In the genomic region with DNA sequence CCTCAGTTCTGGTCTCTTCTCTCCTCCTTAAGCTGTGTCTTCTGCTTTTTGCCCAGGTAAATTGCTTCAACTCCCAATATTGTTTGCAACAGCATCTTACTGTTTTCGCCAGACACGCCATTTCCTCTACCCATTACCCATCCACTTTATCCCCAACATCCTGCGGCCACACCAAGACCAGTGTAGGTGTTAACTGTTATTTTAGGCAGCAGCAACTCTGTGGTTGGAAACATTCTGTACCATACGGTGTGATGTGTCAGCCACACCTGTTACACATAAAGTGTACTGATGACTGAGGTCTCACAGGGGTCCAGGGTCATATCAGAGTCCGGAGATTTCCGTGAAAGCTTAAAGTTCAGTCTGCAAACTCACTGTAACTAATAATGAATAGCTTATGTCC, we compare ENCODE assay signal across 13 cellular contexts. TPM values are rescaled to one million over a fixed set of nuclear protein-coding genes. Genes with fewer than 3 reads are reported as not detected.
DNase-seq lines count a peak whose midpoint lies in the region; ATAC-seq and TF ChIP-seq lines count a peak whose summit lies in the region.
"Had no signal": no experiment of that assay in that cellular context is flagged by ENCODE, and none has a peak within 500 bp of the region (broad histone marks: within the 10 kb centered on the region; RNA-seq: fewer than 3 reads in every experiment).

No MANE protein-coding gene starts in this region.

- in situ Hi-C loops in brain microvascular endothelial cell (cut with HindIII; ENCODE audit: low pct_ligation_motif_present, low sequenced_read_pairs) = no loop called here

- TF ChIP-seq CTCF in brain microvascular endothelial cell (IDR thresholded peaks at IDR 0.05; ENCODE audit: low read depth, low read length, missing control alignments) = no peak

- H3K4me3 Mint-ChIP-seq in activated naive CD4-positive, alpha-beta T cell treated with anti-CD3 and anti-CD28 coated beads, Interleukin-2, amount 10 ng/mL, durations not matched to agents 7 days and 5 days = no peak overlapping the region
- H3K4me3 Mint-ChIP-seq in T-cell (no peak overlapping the region), immature natural killer cell (peak overlapping the region; percentile 49 to 85 (median 77))
- H3K4me3 Mint-ChIP-seq in stimulated activated naive CD8-positive, alpha-beta T cell treated with anti-CD3 and anti-CD28 coated beads, Interleukin-15, Interleukin-2, amounts not matched to agents 100 ng/mL and 50 ng/mL, for 24 hours = peak overlapping the region; percentile 56

- H3K27ac Mint-ChIP-seq in activated naive CD4-positive, alpha-beta T cell treated with anti-CD3 and anti-CD28 coated beads, Interleukin-2, amount 10 ng/mL, durations not matched to agents 7 days and 5 days = no peak overlapping the region
- H3K27ac Mint-ChIP-seq in T-cell = no peak overlapping the region
- H3K27ac Mint-ChIP-seq in immature natural killer cell = peak overlapping the region; percentile 88 to 95 (median 92)
- peak overlapping the region; percentile 81 for H3K27ac Mint-ChIP-seq in stimulated activated naive CD8-positive, alpha-beta T cell treated with anti-CD3 and anti-CD28 coated beads, Interleukin-15, Interleukin-2, amounts not matched to agents 100 ng/mL and 50 ng/mL, for 24 hours

- peaks cover 10% of the 10 kb centered on the region for H3K4me1 Mint-ChIP-seq in activated naive CD4-positive, alpha-beta T cell treated with anti-CD3 and anti-CD28 coated beads, Interleukin-2, amount 10 ng/mL, durations not matched to agents 7 days and 5 days
- H3K4me1 Mint-ChIP-seq in T-cell = peaks cover 8 to 13% (median 11%) of the 10 kb centered on the region in 3 donors
- peaks cover 78 to 85% of the 10 kb centered on the region in 2 donors for H3K4me1 Mint-ChIP-seq in immature natural killer cell
- peaks cover 25% of the 10 kb centered on the region for H3K4me1 Mint-ChIP-seq in stimulated activated naive CD8-positive, alpha-beta T cell treated with anti-CD3 and anti-CD28 coated beads, Interleukin-15, Interleukin-2, amounts not matched to agents 100 ng/mL and 50 ng/mL, for 24 hours (ENCODE audit: low read depth)

- no peaks in the 10 kb centered on the region for H3K36me3 Mint-ChIP-seq in activated naive CD4-positive, alpha-beta T cell treated with anti-CD3 and anti-CD28 coated beads, Interleukin-2, amount 10 ng/mL, durations not matched to agents 7 days and 5 days
- no peaks in the 10 kb centered on the region for H3K36me3 Mint-ChIP-seq in T-cell
- H3K36me3 Mint-ChIP-seq in immature natural killer cell = peaks cover 12 to 19% (median 12%) of the 10 kb centered on the region in 3 donors
- peaks cover 5% of the 10 kb centered on the region for H3K36me3 Mint-ChIP-seq in stimulated activated naive CD8-positive, alpha-beta T cell treated with anti-CD3 and anti-CD28 coated beads, Interleukin-15, Interleukin-2, amounts not matched to agents 100 ng/mL and 50 ng/mL, for 24 hours (ENCODE audit: low read depth)

- CTCF ChIA-PET in activated naive CD4-positive, alpha-beta T cell treated with anti-CD3 and anti-CD28 coated beads, Interleukin-2, amount 10 ng/mL, durations not matched to agents 7 days and 5 days (lab: Charles Lee) = no interaction called here
- CTCF ChIA-PET in T-cell (lab: Charles Lee) = no interaction called here

- H3K27me3 Mint-ChIP-seq in activated naive CD4-positive, alpha-beta T cell treated with anti-CD3 and anti-CD28 coated beads, Interleukin-2, amount 10 ng/mL, durations not matched to agents 7 days and 5 days = peaks cover 4% of the 10 kb centered on the region
- H3K27me3 Mint-ChIP-seq in T-cell (peaks cover 2 to 7% of the 10 kb centered on the region in 2 donors), immature natural killer cell (ENCODE audit: low read depth in 3 of 3) (peaks cover 2 to 9% (median 9%) of the 10 kb centered on the region in 3 donors)
- peaks cover 2% of the 10 kb centered on the region for H3K27me3 Mint-ChIP-seq in stimulated activated naive CD8-positive, alpha-beta T cell treated with anti-CD3 and anti-CD28 coated beads, Interleukin-15, Interleukin-2, amounts not matched to agents 100 ng/mL and 50 ng/mL, for 24 hours

- no peaks in the 10 kb centered on the region for H3K9me3 Mint-ChIP-seq in activated naive CD4-positive, alpha-beta T cell treated with anti-CD3 and anti-CD28 coated beads, Interleukin-2, amount 10 ng/mL, durations not matched to agents 7 days and 5 days
- H3K9me3 Mint-ChIP-seq in T-cell (peaks cover 0 to 2% (median 0%) of the 10 kb centered on the region in 3 donors), immature natural killer cell (peaks cover 0 to 1% (median under 1%) of the 10 kb centered on the region in 6 donors)
- H3K9me3 Mint-ChIP-seq in stimulated activated naive CD8-positive, alpha-beta T cell treated with anti-CD3 and anti-CD28 coated beads, Interleukin-15, Interleukin-2, amounts not matched to agents 100 ng/mL and 50 ng/mL, for 24 hours = peaks cover 4% of the 10 kb centered on the region

- DNase-seq in activated naive CD4-positive, alpha-beta T cell treated with anti-CD3 and anti-CD28 coated beads, Interleukin-2, amount 10 ng/mL, durations not matched to agents 7 days and 5 days = peak; percentile 30
- no peak for DNase-seq in activated naive CD4-positive, alpha-beta T cell treated with Interleukin-2 at 50 U/mL for 16 hours
- peak in 3 of 34 experiments; percentile 2 to 15 (median 4) for DNase-seq in T-cell
- peak; percentile 77 to 81 (median 81) for DNase-seq in immature natural killer cell
- DNase-seq in brain microvascular endothelial cell = no peak
- no peak for DNase-seq in epidermal melanocyte (ENCODE audit: insufficient read length, low spot score)
- no peak for DNase-seq in NCI-H446 treated with DMSO at 0.1 percent for 48 hours (lab: John Stamatoyannopoulos, UW)
- DNase-seq: COR-L47, kidney glomerular epithelial cell, NCI-H1436 treated with DMSO at 0.1 percent for 48 hours, NCI-H446 had no signal

- POLR2A ChIA-PET in T-cell (lab: Charles Lee) = interaction anchor here in 1 of 2 donors (0.5 kb wide), 1 partner anchor 59 kb away, joined by 6 read pairs; no protein-coding TSS in a partner anchor

- no peak overlapping the region for H3K27ac ChIP-seq in brain microvascular endothelial cell
- H3K27ac ChIP-seq: body of pancreas had no signal

- H3K36me3 ChIP-seq in brain microvascular endothelial cell (replicated peaks) = no peaks in the 10 kb centered on the region

- peak in 3 of 4 experiments; percentile 33 to 55 (median 38) for ATAC-seq in T-cell (replicated peaks in 1 of 4)
- ATAC-seq: body of pancreas had no signal

- H3K4me3 ChIP-seq in brain microvascular endothelial cell (ENCODE audit: low read depth, low read length) = no peak overlapping the region
- H3K4me3 ChIP-seq: body of pancreas had no signal

- H3K27me3 ChIP-seq in brain microvascular endothelial cell (replicated peaks) = no peaks in the 10 kb centered on the region
- H3K27me3 ChIP-seq: body of pancreas had no signal

RNA-seq across cellular contexts. Expression of a gene that starts 21.8 kb away (rescaled TPM):
- total RNA-seq in T-cell = 10 to 100 TPM in 4 of 5 donors, 1 to 10 TPM in 1; 9.7 to 29.9 (median 24.4) TPM
- polyA plus RNA-seq in immature natural killer cell = 1,000 to 10,000 TPM; 1,034 to 1,330 (median 1,098) TPM

Comparison
In these comparisons a context has a peak if more than half of its experiments do, and no peak if none do; other contexts are left out.
1. DNase-seq: peak in activated naive CD4-positive, alpha-beta T cell treated with anti-CD3 and anti-CD28 coated beads, Interleukin-2, amount 10 ng/mL, durations not matched to agents 7 days and 5 days (single experiment) and immature natural killer cell (3 of 3); none in activated naive CD4-positive, alpha-beta T cell treated with Interleukin-2 at 50 U/mL for 16 hours (single experiment), brain microvascular endothelial cell (single experiment), epidermal melanocyte (single experiment) and NCI-H446 treated with DMSO at 0.1 percent for 48 hours (single experiment).
2. H3K27ac Mint-ChIP-seq: peak in immature natural killer cell (6 of 6) and stimulated activated naive CD8-positive, alpha-beta T cell treated with anti-CD3 and anti-CD28 coated beads, Interleukin-15, Interleukin-2, amounts not matched to agents 100 ng/mL and 50 ng/mL, for 24 hours (single experiment); none in activated naive CD4-positive, alpha-beta T cell treated with anti-CD3 and anti-CD28 coated beads, Interleukin-2, amount 10 ng/mL, durations not matched to agents 7 days and 5 days (single experiment) and T-cell (0 of 2).
3. H3K4me3 Mint-ChIP-seq: peak in immature natural killer cell (5 of 5) and stimulated activated naive CD8-positive, alpha-beta T cell treated with anti-CD3 and anti-CD28 coated beads, Interleukin-15, Interleukin-2, amounts not matched to agents 100 ng/mL and 50 ng/mL, for 24 hours (single experiment); none in activated naive CD4-positive, alpha-beta T cell treated with anti-CD3 and anti-CD28 coated beads, Interleukin-2, amount 10 ng/mL, durations not matched to agents 7 days and 5 days (single experiment) and T-cell (0 of 3).